ENCODE assay signal across 8 cellular contexts in the genomic region with DNA sequence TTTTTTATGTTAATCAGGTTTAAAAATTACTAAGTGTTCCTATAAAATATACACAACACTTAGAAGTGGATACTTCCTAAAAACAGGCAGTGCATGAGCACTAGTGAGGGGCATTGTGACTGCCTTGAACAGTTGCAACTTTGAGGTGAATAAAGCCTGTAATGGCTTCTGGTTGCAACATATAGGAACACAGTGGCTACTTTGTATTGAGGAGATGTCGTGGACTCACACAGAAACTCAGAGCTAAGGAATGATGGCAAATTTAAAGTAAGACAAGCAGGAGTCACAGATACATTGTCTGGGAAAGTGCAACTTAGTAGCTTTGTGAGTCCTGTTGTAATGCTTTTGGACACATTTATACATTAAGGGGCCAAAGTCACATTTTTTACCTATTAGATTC. TPM values are rescaled to one million over a fixed set of nuclear protein-coding genes. Genes with fewer than 3 reads are reported as not detected.
A peak's percentile ranks its signal among the peaks of the same experiment; 100 is the strongest.
DNase-seq lines count a peak whose midpoint lies in the region; ATAC-seq and TF ChIP-seq lines count a peak whose summit lies in the region.

No MANE protein-coding gene starts in this region.

- H3K9me3 ChIP-seq in Panc1 (ENCODE audit: control insufficient read depth, insufficient read depth, low read depth, low read length) (no peaks in the 10 kb centered on the region), gastrocnemius medialis (no peaks in the 10 kb centered on the region)

- intact Hi-C loops in Panc1 (cut with micrococcal nuclease; ENCODE audit: unreplicated experiment), result no loop called here
- intact Hi-C loops in gastrocnemius medialis (cut with DNase I; ENCODE audit: low total_unique reads), result loop anchor here (1.0 kb wide), 1 partner anchor 54 kb away; no protein-coding TSS in a partner anchor

- in situ Hi-C loops in Panc1 (cut with HindIII; ENCODE audit: low pct_unique_long_range_greater_than_20kb, low sequenced_read_pairs), result no loop called here
- in situ Hi-C loops in gastrocnemius medialis (cut with MboI; ENCODE audit: low sequenced_read_pairs in 4 of 4), result no loop called here
- in situ Hi-C loops in GM13977 (cut with MboI; ENCODE audit: low pct_unique_long_range_greater_than_20kb, low sequenced_read_pairs, unreplicated experiment), result loop anchor here (5.0 kb wide), 1 partner anchor 54 kb away; no protein-coding TSS in a partner anchor

- peaks cover 15% of the 10 kb centered on the region for H3K36me3 ChIP-seq in GM06990 (ENCODE audit: control insufficient read depth, insufficient read depth, low read length)
- H3K36me3 ChIP-seq in Panc1 (ENCODE audit: control insufficient read depth, insufficient read depth, low read length), result no peaks in the 10 kb centered on the region
- H3K36me3 ChIP-seq in gastrocnemius medialis, result no peaks in the 10 kb centered on the region

- H3K4me3 ChIP-seq in GM06990 (replicated peaks; ENCODE audit: low read depth, low read length) (peak overlapping the region; percentile 76), Panc1 (ENCODE audit: low read depth in 2 of 2, low read length in 2 of 2) (peak overlapping the region; percentile 62 to 78), gastrocnemius medialis (peak overlapping the region; percentile 61 to 80 (median 66))

- no peak for TF ChIP-seq CTCF in GM06990 (IDR thresholded peaks at IDR 0.05; ENCODE audit: insufficient read depth, low read length, poor library complexity, severe bottlenecking)
- no peak for TF ChIP-seq CTCF in Panc1 (IDR thresholded peaks at IDR 0.05)
- TF ChIP-seq CTCF in gastrocnemius medialis (IDR thresholded peaks at IDR 0.05 in 4 of 5, conservative IDR thresholded peaks at IDR 0.05 in 1 of 5), result no peak
- TF ChIP-seq CTCF in GM13977 (IDR thresholded peaks at IDR 0.05; ENCODE audit: extremely low read depth, insufficient read depth, missing control alignments), result no peak

- no peak for DNase-seq in GM06990 (ENCODE audit: extremely low read depth, insufficient read length)
- DNase-seq in Panc1 (ENCODE audit: low read depth, low spot score), result no peak
- no peak for DNase-seq in epithelial cell of prostate (ENCODE audit: low read depth, low spot score)
- DNase-seq in gastrocnemius medialis, result no peak
- no peak for DNase-seq in NCI-H748 treated with DMSO at 0.1 percent for 48 hours (lab: John Stamatoyannopoulos, UW)
- no peak for DNase-seq in GM13977 (ENCODE audit: low spot score)

- BruUV-seq in Panc1 (replicated peaks; lab: Mats Ljungman, UMichigan), result no TSS peak

- H3K27ac ChIP-seq in Panc1 (ENCODE audit: low read length), result peak overlapping the region; percentile 89
- peak overlapping the region; percentile 54 for H3K27ac ChIP-seq in epithelial cell of prostate
- H3K27ac ChIP-seq in gastrocnemius medialis, result peak overlapping the region; percentile 81 to 88 (median 86)

- CTCF ChIA-PET in Panc1 (lab: Charles Lee), result no interaction called here

- H3K27me3 ChIP-seq in GM06990 (replicated peaks; ENCODE audit: control insufficient read depth, insufficient read depth, low read length), result no peaks in the 10 kb centered on the region
- no peaks in the 10 kb centered on the region for H3K27me3 ChIP-seq in Panc1 (ENCODE audit: control insufficient read depth, insufficient read depth, low read length)
- H3K27me3 ChIP-seq in gastrocnemius medialis, result no peaks in the 10 kb centered on the region

- ATAC-seq in Panc1, result no peak
- ATAC-seq in gastrocnemius medialis, result no peak
- no peak for ATAC-seq in GM19397 (IDR thresholded peaks at IDR 0.05; ENCODE audit: unreplicated experiment)
- ATAC-seq in GM21786 (IDR thresholded peaks at IDR 0.05; ENCODE audit: unreplicated experiment), result no peak

- no peak for TF ChIP-seq POLR2A in gastrocnemius medialis (IDR thresholded peaks at IDR 0.05)

- H3K4me1 ChIP-seq in Panc1 (ENCODE audit: control insufficient read depth, insufficient read depth, low read length) (peaks cover 4% of the 10 kb centered on the region), gastrocnemius medialis (peaks cover 0 to 5% of the 10 kb centered on the region in 2 donors)

- POLR2A ChIA-PET in Panc1 (lab: Charles Lee), result interaction anchor here (0.7 kb wide), 1 partner anchor 926 kb away, joined by 13 read pairs; no protein-coding TSS in a partner anchor

RNA-seq across cellular contexts. Expression of a gene that starts 0.9 kb away (rescaled TPM):
- total RNA-seq in Panc1 (2021; ENCODE audit: unreplicated experiment), result 397 TPM
- 603 TPM for polyA plus RNA-seq in Panc1 (2012; ENCODE audit: insufficient read length)
- total RNA-seq in gastrocnemius medialis, result 100 to 1,000 TPM; 149 to 161 (median 154) TPM
